ENCODE assay signal across 21 cellular contexts in the genomic region with DNA sequence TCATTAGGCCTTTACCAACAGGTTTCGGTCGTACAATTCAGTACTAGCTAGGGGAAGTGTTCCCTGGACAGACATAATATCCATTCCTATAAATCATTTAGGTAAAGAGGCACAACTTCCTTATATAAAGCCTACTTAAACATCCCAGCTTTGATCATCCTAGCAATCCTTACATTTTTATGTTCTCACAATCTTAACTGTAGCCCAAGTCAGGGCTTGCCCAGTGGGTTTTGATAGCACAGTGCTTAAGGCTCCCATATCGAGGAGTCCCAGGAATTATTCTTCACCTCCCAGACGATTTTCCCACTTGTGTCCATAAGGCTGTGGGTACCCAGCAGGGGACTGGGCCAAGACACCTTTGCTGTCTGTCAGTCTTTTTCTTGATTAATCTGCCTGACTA.
"Had no signal": no experiment of that assay in that cellular context is flagged by ENCODE, and none has a peak within 500 bp of the region (broad histone marks: within the 10 kb centered on the region; RNA-seq: fewer than 3 reads in every experiment).

No MANE protein-coding gene starts in this region.

- H3K4me1 ChIP-seq: lower lobe of right lung, psoas muscle, right atrium auricular region had no signal

- ATAC-seq: activated CD4-positive, alpha-beta T cell treated with anti-CD3 and anti-CD28 coated beads for 36 hours; activated T-cell treated with anti-CD3 and anti-CD28 coated beads, Interleukin-2, amount 50 U/mL, for 72 hours; effector memory CD8-positive, alpha-beta T cell; left lobe of liver; lower lobe of right lung; naive thymus-derived CD4-positive, alpha-beta T cell; psoas muscle; stimulated activated naive CD8-positive, alpha-beta T cell treated with anti-CD3 and anti-CD28 coated beads, Interleukin-15, Interleukin-2, amounts not matched to agents 100 U/mL and 50 U/mL, for 24 hours had no signal

- DNase-seq: activated CD4-positive, alpha-beta T cell treated with anti-CD3 and anti-CD28 coated beads for 36 hours; activated CD4-positive, alpha-beta T cell treated with anti-CD3 and anti-CD28 coated beads, Interleukin-2, amount 50 U/mL, for 4 hours; activated CD8-positive, alpha-beta memory T cell treated with anti-CD3 and anti-CD28 coated beads, Interleukin-2, amount 50 U/mL, for 48 hours; activated effector memory CD4-positive, alpha-beta T cell treated with Interleukin-2 at 50 U/mL for 16 hours; activated naive CD4-positive, alpha-beta T cell treated with anti-CD3 and anti-CD28 coated beads for 36 hours; activated naive CD8-positive, alpha-beta T cell treated with anti-CD3 and anti-CD28 coated beads, Interleukin-2, amount 10 ng/mL, durations not matched to agents 7 days and 5 days; activated T-cell treated with anti-CD3 and anti-CD28 coated beads, Interleukin-2, amount 50 U/mL, for 72 hours; amygdala; caudate nucleus; dorsolateral prefrontal cortex; effector memory CD8-positive, alpha-beta T cell; lower lobe of right lung; naive thymus-derived CD4-positive, alpha-beta T cell; psoas muscle; spleen; stimulated activated CD4-positive, alpha-beta T cell treated with anti-CD3 and anti-CD28 coated beads, Interleukin-4, amount 100 ng/mL, for 24 hours; stimulated activated naive CD8-positive, alpha-beta T cell treated with anti-CD3 and anti-CD28 coated beads, Interleukin-15, Interleukin-2, amounts not matched to agents 100 U/mL and 50 U/mL, for 24 hours; T-helper 1 cell; thyroid gland had no signal

- H3K9me3 ChIP-seq: lower lobe of right lung, psoas muscle, right atrium auricular region, thyroid gland had no signal

- H3K36me3 ChIP-seq: lower lobe of right lung, right atrium auricular region, thyroid gland had no signal

- H3K27me3 ChIP-seq: dorsolateral prefrontal cortex, right atrium auricular region, spleen, thyroid gland had no signal

- H3K27ac ChIP-seq: dorsolateral prefrontal cortex, lower lobe of right lung, psoas muscle, right atrium auricular region, spleen, thyroid gland had no signal

- H3K4me3 ChIP-seq: dorsolateral prefrontal cortex, lower lobe of right lung, psoas muscle, right atrium auricular region, spleen, thyroid gland had no signal
